Comparison of ENCODE assay signal across 12 cellular contexts in the genomic region with DNA sequence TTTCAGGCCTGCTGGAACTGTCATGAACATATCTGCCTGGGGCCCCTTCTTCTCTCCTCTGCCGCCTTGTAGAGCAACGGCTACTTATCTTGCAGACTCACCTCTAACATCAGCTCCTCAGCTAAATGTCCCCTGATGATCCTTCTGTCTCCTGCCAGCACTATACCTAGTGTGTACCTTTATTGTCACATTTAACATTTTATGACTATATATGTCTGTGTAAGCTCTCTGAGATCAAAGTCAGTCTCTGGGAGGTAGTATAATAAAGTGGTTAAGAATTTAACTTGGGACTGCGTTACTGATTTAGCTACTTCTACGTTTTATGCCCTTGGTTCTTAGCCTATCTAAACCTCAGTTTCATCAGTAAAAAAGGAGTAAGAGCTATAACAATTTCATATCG. TPM values are rescaled to one million over a fixed set of nuclear protein-coding genes. Genes with fewer than 3 reads are reported as not detected.
DNase-seq lines count a peak whose midpoint lies in the region; ATAC-seq and TF ChIP-seq lines count a peak whose summit lies in the region.
"Had no signal": no experiment of that assay in that cellular context is flagged by ENCODE, and none has a peak within 500 bp of the region (broad histone marks: within the 10 kb centered on the region; RNA-seq: fewer than 3 reads in every experiment).

No MANE protein-coding gene starts in this region.

- DNase-seq in HCT116 (ENCODE audit: low read depth, low spot score) (no peak), spleen (no peak), SIG-M5 (lab: John Stamatoyannopoulos, UW) (no peak), GM10248 (ENCODE audit: extremely low spot score) (no peak)
- DNase-seq: activated CD4-positive, alpha-beta T cell treated with anti-CD3 and anti-CD28 coated beads, Interleukin-2, amount 50 U/mL, for 4 hours; activated naive CD4-positive, alpha-beta T cell treated with anti-CD3 and anti-CD28 coated beads for 36 hours; NCI-H1694 treated with DMSO at 0.1 percent for 48 hours; Peyer's patch had no signal

- no peaks in the 10 kb centered on the region for H3K9me3 ChIP-seq in HCT116 (ENCODE audit: control insufficient read depth in 1 of 2, insufficient read depth in 1 of 2, low read depth in 1 of 2, low read length in 2 of 2)
- H3K9me3 ChIP-seq in iPS-20b (ENCODE audit: insufficient read depth, low read depth, low read length): no peaks in the 10 kb centered on the region
- H3K9me3 ChIP-seq in spleen: no peaks in the 10 kb centered on the region
- H3K9me3 ChIP-seq: Peyer's patch had no signal

- TF ChIP-seq POLR2A in HCT116 (IDR thresholded peaks at IDR 0.05; ENCODE audit: borderline replicate concordance, extremely low read depth, insufficient read depth, insufficient read length) (no peak), spleen (IDR thresholded peaks at IDR 0.05) (no peak)

- H3K27me3 ChIP-seq in HCT116 (ENCODE audit: insufficient read depth, low read length) (no peaks in the 10 kb centered on the region), iPS-20b (ENCODE audit: insufficient read depth, low read length) (no peaks in the 10 kb centered on the region), spleen (replicated peaks in 1 of 7) (no peaks in the 10 kb centered on the region)
- H3K27me3 ChIP-seq: Peyer's patch had no signal

- BruUV-seq in HCT116 (replicated peaks; lab: Mats Ljungman, UMichigan): no TSS peak

- H3K27ac ChIP-seq in HCT116 (ENCODE audit: low read depth, low read length) (no peak overlapping the region), VCaP (peak overlapping the region; percentile 91; the same call in 1 of the 2 replicates), iPS-20b (ENCODE audit: low read length) (no peak overlapping the region), spleen (peak overlapping the region in 5 of 8 donors; percentile 8 to 96 (median 93))

- H3K9ac ChIP-seq in HCT116 (ENCODE audit: low read length): peak overlapping the region; percentile 96
- no peak overlapping the region for H3K9ac ChIP-seq in iPS-20b (ENCODE audit: low read depth, low read length)

- TF ChIP-seq CTCF in HCT116 (IDR thresholded peaks at IDR 0.05 in 2 of 3, conservative IDR thresholded peaks at IDR 0.05 in 1 of 3; ENCODE audit: borderline replicate concordance in 1 of 3, insufficient read depth in 1 of 3, low read depth in 2 of 3, low read length in 2 of 3): no peak
- TF ChIP-seq CTCF in VCaP (conservative IDR thresholded peaks at IDR 0.05): no peak
- no peak for TF ChIP-seq CTCF in spleen (IDR thresholded peaks at IDR 0.05 in 8 of 11, conservative IDR thresholded peaks at IDR 0.05 in 3 of 11)
- no peak for TF ChIP-seq CTCF in GM10248 (IDR thresholded peaks at IDR 0.05; ENCODE audit: control extremely low read depth, extremely low read depth, low read depth, missing control alignments)

- H2AFZ ChIP-seq in HCT116 (ENCODE audit: low read depth, low read length, poor library complexity, severe bottlenecking): no peak overlapping the region

- ATAC-seq in HCT116 (no peak), GM21381 (IDR thresholded peaks at IDR 0.05; ENCODE audit: unreplicated experiment) (no peak), HG03039 (IDR thresholded peaks at IDR 0.05; ENCODE audit: unreplicated experiment) (no peak)

- H3K4me1 ChIP-seq in HCT116 (ENCODE audit: control insufficient read depth in 1 of 2, insufficient read depth in 2 of 2, low read length in 2 of 2) (peaks cover 6 to 26% of the 10 kb centered on the region in 2 experiments), iPS-20b (ENCODE audit: insufficient read depth, low read length) (peaks cover 12% of the 10 kb centered on the region), spleen (peaks cover 28 to 60% (median 44%) of the 10 kb centered on the region in 6 donors)

- intact Hi-C loops in HCT116 (cut with micrococcal nuclease): no loop called here
- intact Hi-C loops in spleen (cut with DNase I; ENCODE audit: low total_unique reads): no loop called here

- no peaks in the 10 kb centered on the region for H3K9me2 ChIP-seq in HCT116 (ENCODE audit: insufficient read depth)

- 67 to 82% (median 77%) methylated on average over 5 of the region's 5 CpGs for WGBS in spleen, 5 donors

- peak overlapping the region; percentile 72 for H3K4me2 ChIP-seq in HCT116 (ENCODE audit: low read length)

- peaks cover 6% of the 10 kb centered on the region; the same call in 1 of the 2 replicates for H4K20me1 ChIP-seq in HCT116 (ENCODE audit: insufficient read depth)

- RAD21 ChIA-PET in HCT116 (lab: Charles Lee; ENCODE audit: low non-redundant PET in 1 of 2, low total read pairs in 2 of 2, uncharacterized antibody in 2 of 2, unreplicated experiment in 2 of 2): no interaction called here

- H3K36me3 ChIP-seq in HCT116 (ENCODE audit: control insufficient read depth in 1 of 2, insufficient read depth in 2 of 2, low read length in 2 of 2) (peaks cover 26 to 36% of the 10 kb centered on the region in 2 experiments), iPS-20b (ENCODE audit: insufficient read depth, low read depth, low read length) (peaks cover 27% of the 10 kb centered on the region), spleen (peaks cover 2 to 33% (median 19%) of the 10 kb centered on the region in 6 donors)

- H3K4me3 ChIP-seq in HCT116 (replicated peaks in 1 of 2; ENCODE audit: low read depth in 1 of 2, low read length in 2 of 2) (peak overlapping the region in 1 of 2 experiments; percentile 94; a peak in 2 of 4 replicates), iPS-20b (ENCODE audit: low read length) (peak overlapping the region; percentile 95), spleen (peak overlapping the region in 4 of 8 donors; percentile 4 to 86 (median 68))

- CTCF ChIA-PET in HCT116 (lab: Charles Lee) (no interaction called here), GM10248 (lab: Yijun Ruan, JAX) (interaction anchor here (1.4 to 3.9 kb wide), 5 partner anchors 8 to 445 kb away, joined by 3 to 27 read pairs (median 15); no protein-coding TSS in a partner anchor)

- TF ChIP-seq RAD21 in HCT116 (IDR thresholded peaks at IDR 0.05; ENCODE audit: low read depth): no peak

- POLR2A ChIA-PET in HCT116 (lab: Charles Lee): interaction anchor here (1.6 kb wide), 1 partner anchor 9 kb away, joined by 5 read pairs; no protein-coding TSS in a partner anchor
- POLR2A ChIA-PET in GM10248 (lab: Yijun Ruan, JAX): no interaction called here

- H3K79me2 ChIP-seq in HCT116 (ENCODE audit: insufficient read depth, low read length): peaks cover 77% of the 10 kb centered on the region

TF ChIP-seq in HCT116, 20 proteins besides CTCF, POLR2A, EP300 and RAD21 (continues in another document):
- TF ChIP-seq, protein P1, sequence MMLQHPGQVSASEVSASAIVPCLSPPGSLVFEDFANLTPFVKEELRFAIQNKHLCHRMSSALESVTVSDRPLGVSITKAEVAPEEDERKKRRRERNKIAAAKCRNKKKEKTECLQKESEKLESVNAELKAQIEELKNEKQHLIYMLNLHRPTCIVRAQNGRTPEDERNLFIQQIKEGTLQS (IDR thresholded peaks at IDR 0.05): no peak
- no peak for TF ChIP-seq SIN3A (IDR thresholded peaks at IDR 0.05; ENCODE audit: low read depth)
- no peak for TF ChIP-seq SRF (IDR thresholded peaks at IDR 0.05; ENCODE audit: low read depth)
- TF ChIP-seq, protein P2, sequence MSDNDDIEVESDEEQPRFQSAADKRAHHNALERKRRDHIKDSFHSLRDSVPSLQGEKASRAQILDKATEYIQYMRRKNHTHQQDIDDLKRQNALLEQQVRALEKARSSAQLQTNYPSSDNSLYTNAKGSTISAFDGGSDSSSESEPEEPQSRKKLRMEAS (IDR thresholded peaks at IDR 0.05): no peak
- TF ChIP-seq CBX3 (IDR thresholded peaks at IDR 0.05; ENCODE audit: low read depth): no peak
- no peak for TF ChIP-seq TCF7L2 (IDR thresholded peaks at IDR 0.05; ENCODE audit: borderline replicate concordance, extremely low read depth, insufficient read depth, insufficient read length)
- TF ChIP-seq EGR1 (IDR thresholded peaks at IDR 0.05; ENCODE audit: low read depth): no peak
- no peak for TF ChIP-seq CEBPB (IDR thresholded peaks at IDR 0.05; ENCODE audit: low read depth)
- TF ChIP-seq, protein P3, sequence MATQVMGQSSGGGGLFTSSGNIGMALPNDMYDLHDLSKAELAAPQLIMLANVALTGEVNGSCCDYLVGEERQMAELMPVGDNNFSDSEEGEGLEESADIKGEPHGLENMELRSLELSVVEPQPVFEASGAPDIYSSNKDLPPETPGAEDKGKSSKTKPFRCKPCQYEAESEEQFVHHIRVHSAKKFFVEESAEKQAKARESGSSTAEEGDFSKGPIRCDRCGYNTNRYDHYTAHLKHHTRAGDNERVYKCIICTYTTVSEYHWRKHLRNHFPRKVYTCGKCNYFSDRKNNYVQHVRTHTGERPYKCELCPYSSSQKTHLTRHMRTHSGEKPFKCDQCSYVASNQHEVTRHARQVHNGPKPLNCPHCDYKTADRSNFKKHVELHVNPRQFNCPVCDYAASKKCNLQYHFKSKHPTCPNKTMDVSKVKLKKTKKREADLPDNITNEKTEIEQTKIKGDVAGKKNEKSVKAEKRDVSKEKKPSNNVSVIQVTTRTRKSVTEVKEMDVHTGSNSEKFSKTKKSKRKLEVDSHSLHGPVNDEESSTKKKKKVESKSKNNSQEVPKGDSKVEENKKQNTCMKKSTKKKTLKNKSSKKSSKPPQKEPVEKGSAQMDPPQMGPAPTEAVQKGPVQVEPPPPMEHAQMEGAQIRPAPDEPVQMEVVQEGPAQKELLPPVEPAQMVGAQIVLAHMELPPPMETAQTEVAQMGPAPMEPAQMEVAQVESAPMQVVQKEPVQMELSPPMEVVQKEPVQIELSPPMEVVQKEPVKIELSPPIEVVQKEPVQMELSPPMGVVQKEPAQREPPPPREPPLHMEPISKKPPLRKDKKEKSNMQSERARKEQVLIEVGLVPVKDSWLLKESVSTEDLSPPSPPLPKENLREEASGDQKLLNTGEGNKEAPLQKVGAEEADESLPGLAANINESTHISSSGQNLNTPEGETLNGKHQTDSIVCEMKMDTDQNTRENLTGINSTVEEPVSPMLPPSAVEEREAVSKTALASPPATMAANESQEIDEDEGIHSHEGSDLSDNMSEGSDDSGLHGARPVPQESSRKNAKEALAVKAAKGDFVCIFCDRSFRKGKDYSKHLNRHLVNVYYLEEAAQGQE (IDR thresholded peaks at IDR 0.05; ENCODE audit: low read depth): no peak
- no peak for TF ChIP-seq EZH2 (IDR thresholded peaks at IDR 0.05)
- TF ChIP-seq YY1 (IDR thresholded peaks at IDR 0.05; ENCODE audit: extremely low read depth, insufficient replicate concordance, low read depth, low read length): no peak
- TF ChIP-seq ELF1 (IDR thresholded peaks at IDR 0.05; ENCODE audit: borderline replicate concordance, low read depth): no peak
- TF ChIP-seq ZFX (IDR thresholded peaks at IDR 0.05): no peak
- no peak for TF ChIP-seq EZH2phosphoT487 (IDR thresholded peaks at IDR 0.05; ENCODE audit: borderline replicate concordance)
- no peak for TF ChIP-seq FOSL1 (IDR thresholded peaks at IDR 0.05; ENCODE audit: low read depth)

RNA-seq across cellular contexts. Expression of a gene that starts 2.2 kb away (rescaled TPM):
- total RNA-seq in HCT116 (2021; ENCODE audit: unreplicated experiment) (167 TPM), spleen (10 to 100 TPM; 56.7 to 70.9 (median 68.6) TPM)
- polyA plus RNA-seq in HCT116 (2012): 36.9 and 46.1 TPM in 2 replicates
- polyA plus RNA-seq in spleen: 10 to 100 TPM in 2 of 3 donors, 1 to 10 TPM in 1; 8.4 to 13.7 (median 12.5) TPM

RNA-seq across cellular contexts. Expression of a gene that starts 21.4 kb away (rescaled TPM):
- total RNA-seq in HCT116 (2021; ENCODE audit: unreplicated experiment) (2.9 TPM), spleen (1 to 10 TPM; 5.1 to 9.2 (median 7.9) TPM)
- polyA plus RNA-seq in HCT116 (2012): not detected in 2 replicates
- polyA plus RNA-seq in spleen: 1 to 10 TPM; 2.9 to 4.2 (median 2.9) TPM

Comparison
In these comparisons a context has a peak if more than half of its experiments do, and no peak if none do; other contexts are left out.
1. H3K27ac ChIP-seq: peak in VCaP (single experiment) and spleen (5 of 8); none in HCT116 (single experiment) and iPS-20b (single experiment).